11 cellular contexts compared by ENCODE assay signal in the genomic region with DNA sequence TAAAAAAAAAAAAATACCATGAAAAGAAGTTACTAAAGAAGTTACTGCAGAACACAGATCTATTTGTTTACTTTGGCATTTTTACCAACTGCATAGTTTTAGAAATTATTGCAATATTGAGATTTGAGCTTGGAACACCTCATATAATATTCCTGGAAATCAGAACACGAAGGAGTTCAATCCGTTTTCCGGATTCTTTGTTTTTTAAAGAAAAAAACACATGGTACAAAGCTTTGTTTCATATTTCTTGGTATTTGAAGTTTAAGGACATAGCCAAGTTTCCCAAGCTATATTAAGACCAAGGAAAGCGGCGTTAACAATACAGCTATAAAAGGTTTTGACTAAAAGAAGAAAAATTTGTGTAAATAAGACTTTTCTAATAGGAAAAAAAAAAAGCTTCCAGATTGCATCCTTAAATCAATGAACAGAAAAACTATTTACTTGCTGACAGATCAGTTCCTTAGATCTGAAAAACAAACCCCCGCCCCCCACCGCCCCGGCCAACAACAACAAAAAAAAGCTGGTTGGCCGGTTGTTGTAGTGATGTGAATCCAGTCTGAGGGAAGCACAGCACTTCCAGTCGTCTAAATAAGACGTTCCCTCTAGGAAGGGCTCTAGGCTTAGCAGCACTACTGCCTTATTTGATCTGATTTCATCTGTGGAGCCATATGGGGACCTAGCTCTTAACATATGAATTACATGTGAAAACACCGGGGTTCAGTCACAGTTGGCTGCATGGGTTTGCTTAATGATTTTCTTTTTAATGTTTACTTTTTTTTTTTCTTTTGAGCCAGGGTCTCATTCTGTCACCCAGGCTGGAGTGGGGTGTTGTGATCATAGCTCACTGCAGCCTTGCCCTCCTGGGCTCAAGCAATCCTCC. TPM values are rescaled to one million over a fixed set of nuclear protein-coding genes. Genes with fewer than 3 reads are reported as not detected.
DNase-seq lines count a peak whose midpoint lies in the region; ATAC-seq, FAIRE-seq and TF ChIP-seq lines count a peak whose summit lies in the region.
"Had no signal": no experiment of that assay in that cellular context is flagged by ENCODE, and none has a peak within 500 bp of the region (broad histone marks: within the 10 kb centered on the region; RNA-seq: fewer than 3 reads in every experiment).

No MANE protein-coding gene starts in this region.

- no peak overlapping the region for H4K12ac ChIP-seq in trophoblast cell (ENCODE audit: low read depth, low read length)

- peak overlapping the region; percentile 50 for H3K4me2 ChIP-seq in trophoblast cell (ENCODE audit: low read length)

- no peak for TF ChIP-seq CTCF in VCaP (conservative IDR thresholded peaks at IDR 0.05)
- no peak for TF ChIP-seq CTCF in fibroblast of villous mesenchyme (IDR thresholded peaks at IDR 0.05; ENCODE audit: insufficient read depth, low read depth, low read length)

- peak overlapping the region; percentile 30 for H2AFZ ChIP-seq in trophoblast cell (ENCODE audit: insufficient read depth, low read length, poor library complexity)

- no peak overlapping the region for H3K4me3 ChIP-seq in fibroblast of villous mesenchyme (ENCODE audit: low read depth, low read length)
- no peak overlapping the region for H3K4me3 ChIP-seq in trophoblast cell (ENCODE audit: low read depth, low read length)

- H3K27me3 ChIP-seq in trophoblast cell (ENCODE audit: insufficient read depth, low read length) = no peaks in the 10 kb centered on the region

- H3K18ac ChIP-seq in trophoblast cell (ENCODE audit: low read length) = peak overlapping the region; percentile 64

- peaks cover 14 to 16% of the 10 kb centered on the region in 2 experiments for H3K4me1 ChIP-seq in trophoblast cell (ENCODE audit: control insufficient read depth in 1 of 2, insufficient read depth in 2 of 2, low read length in 2 of 2)

- H3K9ac ChIP-seq in trophoblast cell (ENCODE audit: low read length) = no peak overlapping the region

- peak overlapping the region; percentile 71 for H3K14ac ChIP-seq in trophoblast cell (ENCODE audit: low read length)

- H3K27ac Mint-ChIP-seq in activated CD4-positive, alpha-beta memory T cell treated with anti-CD3 and anti-CD28 coated beads for 36 hours = no peak overlapping the region
- H3K27ac Mint-ChIP-seq: memory B cell had no signal

- H2BK12ac ChIP-seq in trophoblast cell (ENCODE audit: low read length) = peak overlapping the region; percentile 90

- peak overlapping the region; percentile 92 for H2BK5ac ChIP-seq in trophoblast cell (ENCODE audit: low read depth, low read length, poor library complexity)

- H3K79me1 ChIP-seq in trophoblast cell (ENCODE audit: low read length) = peaks cover 28% of the 10 kb centered on the region

- no peak overlapping the region for H3K4me3 Mint-ChIP-seq in activated CD4-positive, alpha-beta memory T cell treated with anti-CD3 and anti-CD28 coated beads for 36 hours
- H3K4me3 Mint-ChIP-seq: memory B cell had no signal

- POLR2A ChIA-PET in activated CD4-positive, alpha-beta memory T cell treated with anti-CD3 and anti-CD28 coated beads for 36 hours (lab: Charles Lee) = interaction anchor here (0.8 kb wide), 1 partner anchor 198 kb away, joined by 6 read pairs; no protein-coding TSS in a partner anchor

- peak overlapping the region; percentile 81 for H2BK120ac ChIP-seq in trophoblast cell (ENCODE audit: insufficient read depth, low read length, poor library complexity)

- peak overlapping the region; percentile 88 for H4K91ac ChIP-seq in trophoblast cell (ENCODE audit: low read depth, low read length)

- peak overlapping the region; percentile 79 for H2AK5ac ChIP-seq in trophoblast cell (ENCODE audit: low read length)

- peak; percentile 53 for DNase-seq in AG08395 (ENCODE audit: low spot score)
- DNase-seq in fibroblast of villous mesenchyme (ENCODE audit: low read depth) = peak; percentile 76
- no peak for DNase-seq in trophoblast cell
- no peak for DNase-seq in activated CD4-positive, alpha-beta memory T cell treated with anti-CD3 and anti-CD28 coated beads for 36 hours
- no peak for DNase-seq in GM19239 (ENCODE audit: insufficient read length, low spot score)
- no peak for DNase-seq in GOT3 (lab: John Stamatoyannopoulos, UW)
- DNase-seq: activated CD4-positive, alpha-beta T cell treated with anti-CD3 and anti-CD28 coated beads, Interleukin-2, amount 50 U/mL, for 1 hour had no signal

- H3K36me3 Mint-ChIP-seq in activated CD4-positive, alpha-beta memory T cell treated with anti-CD3 and anti-CD28 coated beads for 36 hours = peaks cover under 1% of the 10 kb centered on the region
- H3K36me3 Mint-ChIP-seq: memory B cell had no signal

- CTCF ChIA-PET in activated CD4-positive, alpha-beta memory T cell treated with anti-CD3 and anti-CD28 coated beads for 36 hours (lab: Charles Lee) = interaction anchor here (0.6 to 6.1 kb wide), 16 partner anchors 8 to 516 kb away, joined by 3 to 144 read pairs (median 4); partner anchors contain the start of gene HS1BP3

- H3K4ac ChIP-seq in trophoblast cell (ENCODE audit: low read depth, low read length) = peak overlapping the region; percentile 55

- peaks cover 6% of the 10 kb centered on the region for H3K9me3 ChIP-seq in trophoblast cell (ENCODE audit: insufficient read depth, low read depth, low read length)

- peaks cover 8% of the 10 kb centered on the region for H3K27me3 Mint-ChIP-seq in activated CD4-positive, alpha-beta memory T cell treated with anti-CD3 and anti-CD28 coated beads for 36 hours
- H3K27me3 Mint-ChIP-seq: memory B cell had no signal

- H3K9me3 Mint-ChIP-seq in activated CD4-positive, alpha-beta memory T cell treated with anti-CD3 and anti-CD28 coated beads for 36 hours = no peaks in the 10 kb centered on the region
- H3K9me3 Mint-ChIP-seq: memory B cell had no signal

- no peak overlapping the region for H3K23ac ChIP-seq in trophoblast cell (ENCODE audit: low read length)

- peak overlapping the region; percentile 63 for H4K8ac ChIP-seq in trophoblast cell (ENCODE audit: low read depth, low read length)

- peaks cover 13 to 15% of the 10 kb centered on the region in 2 experiments for H3K36me3 ChIP-seq in trophoblast cell (ENCODE audit: control insufficient read depth in 1 of 2, insufficient read depth in 2 of 2, low read length in 2 of 2)

- H3K79me2 ChIP-seq in trophoblast cell (ENCODE audit: control insufficient read depth, insufficient read depth, low read length, poor library complexity) = peaks cover 23% of the 10 kb centered on the region

- WGBS in trophoblast cell (ENCODE audit: extremely low coverage, insufficient coverage, insufficient read length) = no CpG with 5 or more reads among the region's 12 CpGs

- peak overlapping the region; percentile 45 for H3K27ac ChIP-seq in VCaP
- peak overlapping the region; percentile 68 for H3K27ac ChIP-seq in trophoblast cell (ENCODE audit: low read depth, low read length)

- peaks cover 10% of the 10 kb centered on the region for H3K4me1 Mint-ChIP-seq in activated CD4-positive, alpha-beta memory T cell treated with anti-CD3 and anti-CD28 coated beads for 36 hours (ENCODE audit: low read depth)

- intact Hi-C loops in activated CD4-positive, alpha-beta memory T cell treated with anti-CD3 and anti-CD28 coated beads for 36 hours (cut with micrococcal nuclease) = no loop called here

- no peak for ATAC-seq in GM21786 (IDR thresholded peaks at IDR 0.05; ENCODE audit: unreplicated experiment)

- FAIRE-seq in GM19239 (lab: Jason Lieb, UNC) = no peak
- FAIRE-seq: bronchial epithelial cell had no signal

RNA-seq across cellular contexts. Expression of gene RHOB, which starts 2.5 kb away (rescaled TPM):
- 142 and 195 TPM in 2 replicates for total RNA-seq in fibroblast of villous mesenchyme
- 220 and 222 TPM in 2 replicates for polyA plus RNA-seq in trophoblast cell (2013)
- total RNA-seq in activated CD4-positive, alpha-beta memory T cell treated with anti-CD3 and anti-CD28 coated beads for 36 hours = 10 to 100 TPM; 31.6 to 33.6 TPM

Comparison
In these comparisons a context has a peak if more than half of its experiments do, and no peak if none do; other contexts are left out.
1. DNase-seq: peak in AG08395 (single experiment) and fibroblast of villous mesenchyme (single experiment); none in trophoblast cell (0 of 2), activated CD4-positive, alpha-beta memory T cell treated with anti-CD3 and anti-CD28 coated beads for 36 hours (single experiment), GM19239 (single experiment) and GOT3 (single experiment).